1 cellular context compared by ENCODE assay signal in the genomic region with DNA sequence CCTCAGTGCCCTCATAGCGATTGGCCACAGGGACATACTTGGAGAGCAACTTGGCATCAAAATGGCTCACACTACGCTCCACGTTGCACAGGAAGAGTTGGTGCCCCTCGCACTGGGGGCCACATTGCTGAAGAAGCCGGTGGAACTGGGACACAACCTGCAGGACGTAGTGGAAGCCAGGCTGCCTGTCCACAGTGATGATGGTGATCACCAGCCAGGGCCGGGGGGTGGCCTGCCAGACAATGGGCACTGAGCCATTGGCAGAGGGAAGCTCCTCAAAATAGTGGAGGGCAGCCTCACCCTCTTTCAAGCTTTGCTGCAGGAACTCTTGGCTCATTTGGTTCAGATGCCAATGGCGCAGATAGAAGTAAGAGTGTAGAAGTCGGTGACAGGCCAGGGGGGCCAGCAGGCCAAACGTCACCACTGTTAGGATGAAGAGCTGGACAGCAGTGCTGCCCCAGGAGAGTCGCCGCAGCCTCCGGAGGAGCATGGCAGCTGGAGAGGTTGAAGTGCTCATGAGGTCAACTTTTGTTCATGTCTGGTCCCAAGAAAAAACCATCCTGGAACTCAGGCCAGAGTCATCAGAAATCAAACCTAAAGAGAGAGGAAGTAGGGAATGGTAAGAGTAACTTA.
TF ChIP-seq lines count a peak whose summit lies in the region.

No MANE protein-coding gene starts in this region.

TF ChIP-seq in IMR-90, 13 proteins besides CTCF, POLR2A, EP300 and RAD21:
- TF ChIP-seq BHLHE40 (IDR thresholded peaks at IDR 0.05; ENCODE audit: low read depth, low read length) (no peak), CHD1 (IDR thresholded peaks at IDR 0.05; ENCODE audit: low read depth, low read length) (no peak), RFX5 (IDR thresholded peaks at IDR 0.05; ENCODE audit: low read depth, low read length) (no peak), MXI1 (IDR thresholded peaks at IDR 0.05; ENCODE audit: borderline replicate concordance, low read depth, low read length) (no peak), RCOR1 (IDR thresholded peaks at IDR 0.05; ENCODE audit: insufficient replicate concordance, low read length) (no peak)
- TF ChIP-seq, protein P1, sequence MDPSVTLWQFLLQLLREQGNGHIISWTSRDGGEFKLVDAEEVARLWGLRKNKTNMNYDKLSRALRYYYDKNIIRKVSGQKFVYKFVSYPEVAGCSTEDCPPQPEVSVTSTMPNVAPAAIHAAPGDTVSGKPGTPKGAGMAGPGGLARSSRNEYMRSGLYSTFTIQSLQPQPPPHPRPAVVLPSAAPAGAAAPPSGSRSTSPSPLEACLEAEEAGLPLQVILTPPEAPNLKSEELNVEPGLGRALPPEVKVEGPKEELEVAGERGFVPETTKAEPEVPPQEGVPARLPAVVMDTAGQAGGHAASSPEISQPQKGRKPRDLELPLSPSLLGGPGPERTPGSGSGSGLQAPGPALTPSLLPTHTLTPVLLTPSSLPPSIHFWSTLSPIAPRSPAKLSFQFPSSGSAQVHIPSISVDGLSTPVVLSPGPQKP (IDR thresholded peaks at IDR 0.05; ENCODE audit: borderline replicate concordance, low read depth, low read length), result no peak
